In the genomic region with DNA sequence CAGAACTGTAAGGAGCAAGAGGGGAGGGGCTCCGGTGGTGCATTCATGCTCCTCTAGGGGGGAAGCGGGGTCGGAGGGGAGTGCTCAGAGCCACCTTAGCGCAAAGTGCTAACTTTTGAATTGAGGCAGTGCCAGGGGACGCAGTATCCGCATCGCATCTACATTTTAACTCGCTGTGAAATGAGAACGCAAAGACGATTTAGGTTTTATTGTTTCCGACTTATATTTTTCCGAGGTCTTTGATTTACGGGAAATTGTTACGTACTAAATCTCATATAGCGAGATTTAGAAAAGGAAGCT, we compare ENCODE assay signal across 8 cellular contexts. TPM values are rescaled to one million over a fixed set of nuclear protein-coding genes. Genes with fewer than 3 reads are reported as not detected.
DNase-seq lines count a peak whose midpoint lies in the region; ATAC-seq and TF ChIP-seq lines count a peak whose summit lies in the region.

No MANE protein-coding gene starts in this region.

- DNase-seq in CD4-positive, alpha-beta memory T cell = no peak
- no peak for DNase-seq in PC-3
- DNase-seq in endodermal cell = no peak
- no peak for DNase-seq in Ammon's horn (ENCODE audit: low spot score)
- no peak for DNase-seq in H4 (ENCODE audit: low spot score)
- no peak for DNase-seq in COLO829 (ENCODE audit: low spot score)

- H3K4me3 ChIP-seq in CD4-positive, alpha-beta memory T cell (ENCODE audit: low read length in 2 of 2) = peak overlapping the region; percentile 91
- H3K4me3 ChIP-seq in PC-3 (ENCODE audit: low read length) = peak overlapping the region; percentile 79
- peak overlapping the region; percentile 95 for H3K4me3 ChIP-seq in endodermal cell (ENCODE audit: low read length)
- peak overlapping the region; percentile 96 to 99 for H3K4me3 ChIP-seq in neutrophil (ENCODE audit: low read depth in 1 of 2, low read length in 1 of 2)

- H3F3A ChIP-seq in PC-3 (ENCODE audit: low read length, unreplicated experiment) = no peaks in the 10 kb centered on the region

- no peaks in the 10 kb centered on the region for H3K9me3 ChIP-seq in CD4-positive, alpha-beta memory T cell (ENCODE audit: control insufficient read depth in 1 of 2, low read length in 2 of 2)
- H3K9me3 ChIP-seq in PC-3 (ENCODE audit: low read length) (no peaks in the 10 kb centered on the region), endodermal cell (ENCODE audit: control insufficient read depth, low read length) (no peaks in the 10 kb centered on the region), neutrophil (no peaks in the 10 kb centered on the region)

- H3K36me3 ChIP-seq in CD4-positive, alpha-beta memory T cell (ENCODE audit: insufficient read depth, low read length) = no peaks in the 10 kb centered on the region
- H3K36me3 ChIP-seq in PC-3 (ENCODE audit: low read depth, low read length) = no peaks in the 10 kb centered on the region
- H3K36me3 ChIP-seq in endodermal cell (ENCODE audit: control insufficient read depth, insufficient read depth, low read length) = no peaks in the 10 kb centered on the region
- no peaks in the 10 kb centered on the region for H3K36me3 ChIP-seq in neutrophil

- H3K36me3 Mint-ChIP-seq in CD4-positive, alpha-beta memory T cell = peaks cover 0 to 9% of the 10 kb centered on the region in 2 donors
- peaks cover 2% of the 10 kb centered on the region for H3K36me3 Mint-ChIP-seq in endodermal cell (ENCODE audit: low read depth)

- no peaks in the 10 kb centered on the region for H4K20me1 ChIP-seq in PC-3 (ENCODE audit: low read length)

- peaks cover 20 to 36% (median 24%) of the 10 kb centered on the region in 4 donors for H3K4me1 Mint-ChIP-seq in CD4-positive, alpha-beta memory T cell
- H3K4me1 Mint-ChIP-seq in endodermal cell = peaks cover 21% of the 10 kb centered on the region

- no peaks in the 10 kb centered on the region for H3K9me3 Mint-ChIP-seq in CD4-positive, alpha-beta memory T cell
- no peaks in the 10 kb centered on the region for H3K9me3 Mint-ChIP-seq in endodermal cell

- H3K9me2 ChIP-seq in PC-3 (replicated peaks; ENCODE audit: low read length) = no peaks in the 10 kb centered on the region

- H3K9ac ChIP-seq in PC-3 (ENCODE audit: low read length) (peak overlapping the region; percentile 92), endodermal cell (ENCODE audit: extremely low read depth, low read length, poor library complexity, severe bottlenecking) (peak overlapping the region; percentile 66)

- intact Hi-C loops in CD4-positive, alpha-beta memory T cell (cut with micrococcal nuclease) = loop anchor here (1.0 to 10.0 kb wide), 7 partner anchors 139 to 716 kb away; partner anchors contain the start of genes ABHD5, ANO10, KIAA1143 and KIF15
- intact Hi-C loops in PC-3 (cut with micrococcal nuclease) = loop anchor here (1.0 to 5.0 kb wide), 2 partner anchors 12 to 139 kb away; partner anchors contain the start of gene ZNF445

- peaks cover 0 to 4% of the 10 kb centered on the region in 2 donors for H3K27me3 Mint-ChIP-seq in CD4-positive, alpha-beta memory T cell
- H3K27me3 Mint-ChIP-seq in endodermal cell (ENCODE audit: insufficient read depth) = peaks cover 4% of the 10 kb centered on the region

- BruUV-seq in PC-3 (replicated peaks; lab: Mats Ljungman, UMichigan) = no TSS peak

- H3K79me2 ChIP-seq in PC-3 (ENCODE audit: low read length) = peaks cover 22% of the 10 kb centered on the region

- CTCF ChIA-PET in CD4-positive, alpha-beta memory T cell (lab: Charles Lee; ENCODE audit: partially characterized antibody) = no interaction called here
- CTCF ChIA-PET in PC-3 (lab: Charles Lee) = no interaction called here

- WGBS in endodermal cell (ENCODE audit: insufficient coverage in 1 of 2, insufficient read length in 1 of 2), 2 experiments = 0% methylated on average over 15 of the region's 15 CpGs

- peak overlapping the region; percentile 89 for H3K4me2 ChIP-seq in PC-3 (ENCODE audit: low read length)

- peak overlapping the region; percentile 93 to 98 (median 98) for H3K4me3 Mint-ChIP-seq in CD4-positive, alpha-beta memory T cell
- peak overlapping the region; percentile 88 for H3K4me3 Mint-ChIP-seq in endodermal cell

- POLR2A ChIA-PET in CD4-positive, alpha-beta memory T cell (lab: Charles Lee; ENCODE audit: partially characterized antibody) = interaction anchor here (0.8 to 2.7 kb wide), 13 partner anchors 10 to 717 kb away, joined by 3 to 30 read pairs (median 4); partner anchors contain the start of genes ABHD5, ANO10, EXOSC7 and TMEM42
- POLR2A ChIA-PET in PC-3 (lab: Charles Lee; ENCODE audit: unreplicated experiment) = interaction anchor here (0.6 kb wide), 1 partner anchor 838 kb away, joined by 4 read pairs; no protein-coding TSS in a partner anchor

- TF ChIP-seq CTCF in PC-3 (conservative IDR thresholded peaks at IDR 0.05; ENCODE audit: low read depth, low read length) (no peak), endodermal cell (conservative IDR thresholded peaks at IDR 0.05) (peak; percentile 34), neutrophil (IDR thresholded peaks at IDR 0.05) (no peak)

- ATAC-seq in PC-3 (no peak), HG03135 (IDR thresholded peaks at IDR 0.05; ENCODE audit: unreplicated experiment) (no peak)

- H2AFZ ChIP-seq in PC-3 (ENCODE audit: low read length) = peak overlapping the region; percentile 92

- no peaks in the 10 kb centered on the region for H3K27me3 ChIP-seq in CD4-positive, alpha-beta memory T cell (ENCODE audit: insufficient read depth, low read length)
- H3K27me3 ChIP-seq in PC-3 (ENCODE audit: low read length) (no peaks in the 10 kb centered on the region), endodermal cell (ENCODE audit: control insufficient read depth, insufficient read depth, low read length, poor library complexity, severe bottlenecking) (no peaks in the 10 kb centered on the region), neutrophil (no peaks in the 10 kb centered on the region)

- H3K4me1 ChIP-seq in CD4-positive, alpha-beta memory T cell (ENCODE audit: insufficient read depth, low read length) = peaks cover 19% of the 10 kb centered on the region
- peaks cover 17% of the 10 kb centered on the region for H3K4me1 ChIP-seq in PC-3 (ENCODE audit: insufficient read depth, low read length)
- H3K4me1 ChIP-seq in endodermal cell (ENCODE audit: control insufficient read depth, insufficient read depth, low read length) = peaks cover 3% of the 10 kb centered on the region
- peaks cover 42 to 51% of the 10 kb centered on the region in 2 experiments for H3K4me1 ChIP-seq in neutrophil (ENCODE audit: control insufficient read depth in 1 of 2, insufficient read depth in 1 of 2, low read depth in 1 of 2, low read length in 1 of 2)

- peak overlapping the region; percentile 94 to 99 (median 99) for H3K27ac Mint-ChIP-seq in CD4-positive, alpha-beta memory T cell
- peak overlapping the region; percentile 97 for H3K27ac Mint-ChIP-seq in endodermal cell

- peak overlapping the region; percentile 95 for H3K27ac ChIP-seq in CD4-positive, alpha-beta memory T cell (ENCODE audit: low read depth, low read length)
- peak overlapping the region; percentile 82; the same call in 1 of the 2 replicates for H3K27ac ChIP-seq in PC-3 (ENCODE audit: low read length)
- H3K27ac ChIP-seq in endodermal cell (ENCODE audit: low read depth, low read length) = peak overlapping the region; percentile 95
- peak overlapping the region; percentile 95 for H3K27ac ChIP-seq in neutrophil

RNA-seq across cellular contexts. Expression of gene TCAIM, which starts 0.2 kb away (rescaled TPM):
- total RNA-seq in CD4-positive, alpha-beta memory T cell = 10 to 100 TPM; 21.3 to 21.8 TPM
- polyA plus RNA-seq in CD4-positive, alpha-beta memory T cell = 10 to 100 TPM; 16.7 to 17.3 TPM
- total RNA-seq in PC-3 (2014; rRNA removed) (19.1 and 20.2 TPM in 2 replicates), endodermal cell (10 to 100 TPM; 23.2 to 26.3 TPM)
- polyA plus RNA-seq in endodermal cell (2013, experiment 1 of 2) = 25.8 TPM
- polyA plus RNA-seq in endodermal cell (2013, experiment 2 of 2) = 23.2 TPM
- total RNA-seq in H4 (2014; rRNA removed; shearing (Covaris generic)) = 21.9 and 24.9 TPM in 2 replicates
